In genomic region chr3:66407281-66408218, GRCh38 we compare ENCODE assay signal across 8 cellular contexts.
DNase-seq lines count a peak whose midpoint lies in the region; FAIRE-seq and TF ChIP-seq lines count a peak whose summit lies in the region.

No MANE protein-coding gene starts in this region.

- DNase-seq in NCI-H1092 treated with DMSO at 0.1 percent for 48 hours (lab: John Stamatoyannopoulos, UW): peak; percentile 2
- DNase-seq in NCI-H1092 (lab: John Stamatoyannopoulos, UW): no peak
- DNase-seq in H54 (ENCODE audit: insufficient read length, low spot score): peak; percentile 69
- DNase-seq in NCI-H526 (lab: John Stamatoyannopoulos, UW): peak; percentile 2 to 68
- peak; percentile 68 for DNase-seq in activated T-cell treated with anti-CD3 and anti-CD28 coated beads for 48 hours (ENCODE audit: low read depth)
- peak; percentile 37 to 55 for DNase-seq in fibroblast of lung (ENCODE audit: low read depth in 2 of 2)
- DNase-seq in neural crest cell (ENCODE audit: low read depth, low spot score): peak; percentile 76
- DNase-seq in substantia nigra (lab: John Stamatoyannopoulos, UW): peak in 48 of 49 donors; percentile 20 to 81 (median 52)

- H4K20me1 ChIP-seq in fibroblast of lung (ENCODE audit: control insufficient read depth, extremely low read depth, insufficient read depth, low read length): no peaks in the 10 kb centered on the region

- H3K4me1 ChIP-seq in fibroblast of lung (ENCODE audit: control insufficient read depth, extremely low read depth, insufficient read depth, low read length): peaks cover 40% of the 10 kb centered on the region

- no peak overlapping the region for H3K27ac Mint-ChIP-seq in neural crest cell (ENCODE audit: unreplicated experiment)

- H3K27me3 Mint-ChIP-seq in neural crest cell (ENCODE audit: low read depth): no peaks in the 10 kb centered on the region

- FAIRE-seq in H54 (lab: Jason Lieb, UNC): no peak

- H3K36me3 Mint-ChIP-seq in neural crest cell (ENCODE audit: low read depth): peaks cover 40% of the 10 kb centered on the region

- peaks cover 17% of the 10 kb centered on the region for H3K36me3 ChIP-seq in fibroblast of lung (ENCODE audit: control insufficient read depth, insufficient read depth, low read length)

- no peak overlapping the region for H3K4me2 ChIP-seq in fibroblast of lung (ENCODE audit: extremely low read depth, insufficient read depth, low read length)

- H3K4me3 ChIP-seq in fibroblast of lung (replicated peaks in 1 of 4; ENCODE audit: control extremely low read depth in 1 of 4, insufficient read depth in 1 of 4, low read depth in 3 of 4, low read length in 4 of 4): no peak overlapping the region

- TF ChIP-seq POLR2A in H54 (IDR thresholded peaks at IDR 0.05; ENCODE audit: low read depth, low read length): no peak

- no peaks in the 10 kb centered on the region for H3K9me3 ChIP-seq in fibroblast of lung (ENCODE audit: control insufficient read depth, insufficient read depth, low read depth, low read length)

- H3K27ac ChIP-seq in fibroblast of lung (ENCODE audit: insufficient read depth, low read length): no peak overlapping the region
- H3K27ac ChIP-seq in substantia nigra (ENCODE audit: low read depth, low read length, poor library complexity, severe bottlenecking): peak overlapping the region; percentile 28

- no peaks in the 10 kb centered on the region for H3K79me2 ChIP-seq in fibroblast of lung (ENCODE audit: control insufficient read depth, insufficient read depth, low read length)

- H3K27me3 ChIP-seq in fibroblast of lung (ENCODE audit: control insufficient read depth, insufficient read depth, low read length): no peaks in the 10 kb centered on the region

- peak overlapping the region; percentile 62 for H3K4me3 Mint-ChIP-seq in neural crest cell

- no peaks in the 10 kb centered on the region for H3K9me3 Mint-ChIP-seq in neural crest cell

- H2AFZ ChIP-seq in fibroblast of lung (ENCODE audit: low read length): no peak overlapping the region

- peaks cover 86% of the 10 kb centered on the region for H3K4me1 Mint-ChIP-seq in neural crest cell

- TF ChIP-seq CTCF in fibroblast of lung (conservative IDR thresholded peaks at IDR 0.05 in 1 of 2, IDR thresholded peaks at IDR 0.05 in 1 of 2; ENCODE audit: low read depth in 1 of 2, low read length in 2 of 2): peak; percentile 89 to 92
- TF ChIP-seq CTCF in neural crest cell (conservative IDR thresholded peaks at IDR 0.05): peak; percentile 90

- H3K9ac ChIP-seq in fibroblast of lung (ENCODE audit: insufficient read depth, low read length): no peak overlapping the region
